Comparison of ENCODE assay signal across 1 cellular context in the genomic region with DNA sequence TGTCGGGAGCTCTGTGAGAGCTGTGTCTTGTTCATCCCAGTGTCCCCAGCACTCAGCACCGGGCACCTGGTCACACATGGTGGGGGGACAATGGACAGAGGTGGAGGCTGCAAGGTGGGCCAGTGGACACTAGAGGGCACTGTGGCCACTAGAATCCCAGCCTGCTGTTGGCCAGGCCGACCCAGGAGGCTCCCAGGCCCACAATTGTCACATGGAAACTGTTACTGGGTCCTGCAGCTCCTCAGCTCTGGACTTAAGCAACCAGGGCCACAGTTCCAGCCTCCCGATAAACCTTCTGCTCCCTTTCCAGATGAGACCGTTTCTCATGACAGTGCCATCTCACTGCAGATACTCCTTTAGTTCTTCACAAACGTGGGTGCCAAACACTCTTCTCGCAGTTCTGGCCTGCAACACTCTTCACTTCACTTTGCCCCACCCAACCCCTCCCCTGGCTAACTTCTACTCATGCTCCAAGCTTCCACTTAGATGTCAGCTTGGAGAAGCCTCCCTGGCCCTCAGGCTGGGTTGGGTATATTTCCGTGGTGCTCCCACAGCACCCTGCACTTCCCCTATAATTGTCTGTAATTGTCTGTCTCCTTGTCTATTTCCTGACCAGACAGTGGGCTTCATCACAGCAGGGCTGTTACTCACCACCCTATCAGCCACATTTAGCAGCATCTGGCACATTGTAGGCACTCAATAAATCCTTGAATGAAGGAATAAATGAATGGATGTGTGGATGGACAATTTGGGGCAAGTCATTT.
TF ChIP-seq lines count a peak whose summit lies in the region.

No MANE protein-coding gene starts in this region.

TF ChIP-seq in HEK293, 187 proteins besides CTCF, POLR2A, EP300 and RAD21 (continued from another document and continues in another):
- TF ChIP-seq SCRT1 (tag by site-specific recombination; IDR thresholded peaks at IDR 0.05; ENCODE audit: borderline replicate concordance) = no peak
- TF ChIP-seq RBAK (tag by site-specific recombination; IDR thresholded peaks at IDR 0.05) = no peak
- no peak for TF ChIP-seq ZNF132 (tag by site-specific recombination; IDR thresholded peaks at IDR 0.05; ENCODE audit: borderline replicate concordance)
- TF ChIP-seq ZBTB6 (tag by site-specific recombination; IDR thresholded peaks at IDR 0.05) = no peak
- TF ChIP-seq ZNF354C (tag by site-specific recombination; IDR thresholded peaks at IDR 0.05; ENCODE audit: borderline replicate concordance, low read depth) = no peak
- TF ChIP-seq ZNF558 (tag by site-specific recombination; IDR thresholded peaks at IDR 0.05) = no peak
- TF ChIP-seq PRDM4 (tag by site-specific recombination; IDR thresholded peaks at IDR 0.05) = no peak
- TF ChIP-seq ZNF621 (tag by site-specific recombination; IDR thresholded peaks at IDR 0.05) = no peak
- no peak for TF ChIP-seq ZBTB7A (tag by site-specific recombination; IDR thresholded peaks at IDR 0.05; ENCODE audit: low read depth)
- no peak for TF ChIP-seq ZNF544 (tag by site-specific recombination; IDR thresholded peaks at IDR 0.05)
- TF ChIP-seq, protein P1, sequence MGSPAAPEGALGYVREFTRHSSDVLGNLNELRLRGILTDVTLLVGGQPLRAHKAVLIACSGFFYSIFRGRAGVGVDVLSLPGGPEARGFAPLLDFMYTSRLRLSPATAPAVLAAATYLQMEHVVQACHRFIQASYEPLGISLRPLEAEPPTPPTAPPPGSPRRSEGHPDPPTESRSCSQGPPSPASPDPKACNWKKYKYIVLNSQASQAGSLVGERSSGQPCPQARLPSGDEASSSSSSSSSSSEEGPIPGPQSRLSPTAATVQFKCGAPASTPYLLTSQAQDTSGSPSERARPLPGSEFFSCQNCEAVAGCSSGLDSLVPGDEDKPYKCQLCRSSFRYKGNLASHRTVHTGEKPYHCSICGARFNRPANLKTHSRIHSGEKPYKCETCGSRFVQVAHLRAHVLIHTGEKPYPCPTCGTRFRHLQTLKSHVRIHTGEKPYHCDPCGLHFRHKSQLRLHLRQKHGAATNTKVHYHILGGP (tag by site-specific recombination; IDR thresholded peaks at IDR 0.05) = no peak
- no peak for TF ChIP-seq ZNF521 (tag by site-specific recombination; IDR thresholded peaks at IDR 0.05)
- TF ChIP-seq ZNF76 (tag by site-specific recombination; IDR thresholded peaks at IDR 0.05; ENCODE audit: borderline replicate concordance, low read depth) = no peak
- no peak for TF ChIP-seq ZNF701 (tag by site-specific recombination; IDR thresholded peaks at IDR 0.05)
- no peak for TF ChIP-seq ZSCAN4 (tag by site-specific recombination; IDR thresholded peaks at IDR 0.05)
- no peak for TF ChIP-seq TSHZ1 (tag by site-specific recombination; IDR thresholded peaks at IDR 0.05; ENCODE audit: borderline replicate concordance)
- no peak for TF ChIP-seq ZNF366 (tag by site-specific recombination; conservative IDR thresholded peaks at IDR 0.05)
- TF ChIP-seq ZNF19 (tag by site-specific recombination; IDR thresholded peaks at IDR 0.05; ENCODE audit: low read depth) = no peak
- no peak for TF ChIP-seq ZNF146 (tag by site-specific recombination; IDR thresholded peaks at IDR 0.05)
- TF ChIP-seq GLIS1 (tag by site-specific recombination; IDR thresholded peaks at IDR 0.05) = peak; percentile 29; the same call in 1 of the 2 replicates
- no peak for TF ChIP-seq ZNF37A (tag by site-specific recombination; IDR thresholded peaks at IDR 0.05)
- TF ChIP-seq OVOL3 (tag by site-specific recombination; IDR thresholded peaks at IDR 0.05) = no peak
- TF ChIP-seq, protein P2, sequence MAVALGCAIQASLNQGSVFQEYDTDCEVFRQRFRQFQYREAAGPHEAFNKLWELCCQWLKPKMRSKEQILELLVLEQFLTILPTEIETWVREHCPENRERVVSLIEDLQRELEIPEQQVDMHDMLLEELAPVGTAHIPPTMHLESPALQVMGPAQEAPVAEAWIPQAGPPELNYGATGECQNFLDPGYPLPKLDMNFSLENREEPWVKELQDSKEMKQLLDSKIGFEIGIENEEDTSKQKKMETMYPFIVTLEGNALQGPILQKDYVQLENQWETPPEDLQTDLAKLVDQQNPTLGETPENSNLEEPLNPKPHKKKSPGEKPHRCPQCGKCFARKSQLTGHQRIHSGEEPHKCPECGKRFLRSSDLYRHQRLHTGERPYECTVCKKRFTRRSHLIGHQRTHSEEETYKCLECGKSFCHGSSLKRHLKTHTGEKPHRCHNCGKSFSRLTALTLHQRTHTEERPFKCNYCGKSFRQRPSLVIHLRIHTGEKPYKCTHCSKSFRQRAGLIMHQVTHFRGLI (tag by site-specific recombination; IDR thresholded peaks at IDR 0.05) = no peak
- no peak for TF ChIP-seq ZNF510 (tag by site-specific recombination; IDR thresholded peaks at IDR 0.05; ENCODE audit: insufficient replicate concordance)
- TF ChIP-seq ZNF548 (tag by site-specific recombination; IDR thresholded peaks at IDR 0.05) = no peak
- TF ChIP-seq ZNF23 (tag by site-specific recombination; IDR thresholded peaks at IDR 0.05; ENCODE audit: borderline replicate concordance) = no peak
- TF ChIP-seq GLI4 (tag by site-specific recombination; IDR thresholded peaks at IDR 0.05) = no peak
- TF ChIP-seq ZNF488 (tag by site-specific recombination; IDR thresholded peaks at IDR 0.05) = no peak
- TF ChIP-seq ZSCAN16 (tag by site-specific recombination; IDR thresholded peaks at IDR 0.05) = no peak
- peak; percentile 69; the same call in 1 of the 2 replicates for TF ChIP-seq REST (tag by site-specific recombination; IDR thresholded peaks at IDR 0.05)
- 0 out of 2 replicates have a peak, but pooled peaks have one; percentile 41 for TF ChIP-seq ZNF2 (tag by site-specific recombination; IDR thresholded peaks at IDR 0.05)
- no peak for TF ChIP-seq GLIS2 (tag by site-specific recombination; IDR thresholded peaks at IDR 0.05)
- no peak for TF ChIP-seq EGR2 (tag by site-specific recombination; IDR thresholded peaks at IDR 0.05; ENCODE audit: low read depth)
- no peak for TF ChIP-seq ZNF184 (tag by site-specific recombination; IDR thresholded peaks at IDR 0.05)
- TF ChIP-seq GFI1B (tag by site-specific recombination; IDR thresholded peaks at IDR 0.05) = no peak
- peak; percentile 87 for TF ChIP-seq ZNF654 (tag by site-specific recombination; IDR thresholded peaks at IDR 0.05; ENCODE audit: low read depth)
- no peak for TF ChIP-seq ZNF426 (tag by site-specific recombination; IDR thresholded peaks at IDR 0.05)
- no peak for TF ChIP-seq ZNF473 (tag by site-specific recombination; IDR thresholded peaks at IDR 0.05)
- no peak for TF ChIP-seq ZNF670 (tag by site-specific recombination; IDR thresholded peaks at IDR 0.05; ENCODE audit: low read depth)
- no peak for TF ChIP-seq ZNF211 (tag by site-specific recombination; IDR thresholded peaks at IDR 0.05; ENCODE audit: low read depth)
- TF ChIP-seq IKZF3 (tag by site-specific recombination; IDR thresholded peaks at IDR 0.05) = 0 out of 2 replicates have a peak, but pooled peaks have one; percentile 11
- TF ChIP-seq KLF17 (tag by site-specific recombination; IDR thresholded peaks at IDR 0.05) = no peak
- 0 out of 2 replicates have a peak, but pooled peaks have one; percentile 12 for TF ChIP-seq ZNF843 (tag by site-specific recombination; IDR thresholded peaks at IDR 0.05)
- peak; percentile 59; the same call in 1 of the 2 replicates for TF ChIP-seq ZNF600 (tag by site-specific recombination; IDR thresholded peaks at IDR 0.05)
- TF ChIP-seq KLF1 (tag by site-specific recombination; IDR thresholded peaks at IDR 0.05) = peak; percentile 26; the same call in 1 of the 2 replicates
- TF ChIP-seq ZBTB17 (tag by site-specific recombination; IDR thresholded peaks at IDR 0.05) = no peak
